In genomic region chr14:76950043-76951020, GRCh38 we compare ENCODE assay signal across 10 cellular contexts.
DNase-seq lines count a peak whose midpoint lies in the region; ATAC-seq, FAIRE-seq and TF ChIP-seq lines count a peak whose summit lies in the region.
"Had no signal": no experiment of that assay in that cellular context is flagged by ENCODE, and none has a peak within 500 bp of the region (broad histone marks: within the 10 kb centered on the region; RNA-seq: fewer than 3 reads in every experiment).

No MANE protein-coding gene starts in this region.

- peak overlapping the region; percentile 76 for H3K27ac ChIP-seq in neutrophil
- H3K27ac ChIP-seq in foreskin keratinocyte = no peak overlapping the region

- DNase-seq in AG08395 (ENCODE audit: low spot score) (peak; percentile 52), HTR-8/SVneo (ENCODE audit: insufficient read length, low spot score) (no peak), dermis blood vessel endothelial cell (peak; percentile 88), H54 (ENCODE audit: insufficient read length, low spot score) (no peak), foreskin keratinocyte (no peak), SIG-M5 treated with dmso at 0.1 percent for 504 hours (lab: John Stamatoyannopoulos, UW; ENCODE audit: unreplicated experiment) (no peak)
- DNase-seq: activated CD8-positive, alpha-beta memory T cell treated with anti-CD3 and anti-CD28 coated beads, Interleukin-2, amount 50 U/mL, for 4 hours; effector CD8-positive, alpha-beta T cell had no signal

- no peak for TF ChIP-seq POLR2A in H54 (IDR thresholded peaks at IDR 0.05; ENCODE audit: low read depth, low read length)

- H3K27me3 ChIP-seq in neutrophil (no peaks in the 10 kb centered on the region), foreskin keratinocyte (no peaks in the 10 kb centered on the region)

- no peak overlapping the region for H3K4me3 ChIP-seq in neutrophil (ENCODE audit: low read depth in 1 of 2, low read length in 1 of 2)

- no peaks in the 10 kb centered on the region for H3K9me3 ChIP-seq in neutrophil

- FAIRE-seq in HTR-8/SVneo (lab: Jason Lieb, UNC) = peak; percentile 40
- FAIRE-seq in H54 (lab: Jason Lieb, UNC) = no peak

- H3K36me3 ChIP-seq in neutrophil = no peaks in the 10 kb centered on the region

- ATAC-seq in foreskin keratinocyte = no peak
- no peak for ATAC-seq in HG03159 (IDR thresholded peaks at IDR 0.05; ENCODE audit: unreplicated experiment)

- no peak for TF ChIP-seq CTCF in neutrophil (IDR thresholded peaks at IDR 0.05)
- no peak for TF ChIP-seq CTCF in foreskin keratinocyte (conservative IDR thresholded peaks at IDR 0.05)

- peaks cover 48 to 49% of the 10 kb centered on the region in 2 experiments for H3K4me1 ChIP-seq in neutrophil (ENCODE audit: control insufficient read depth in 1 of 2, insufficient read depth in 1 of 2, low read depth in 1 of 2, low read length in 1 of 2)
- peaks cover 27% of the 10 kb centered on the region for H3K4me1 ChIP-seq in foreskin keratinocyte

Comparison
In these comparisons a context has a peak if more than half of its experiments do, and no peak if none do; other contexts are left out.
1. DNase-seq: peak in AG08395 (single experiment) and dermis blood vessel endothelial cell (single experiment); none in HTR-8/SVneo (single experiment), H54 (single experiment), foreskin keratinocyte (0 of 2) and SIG-M5 treated with dmso at 0.1 percent for 504 hours (single experiment).